In genomic region chr17:69404398-69404797, GRCh38 we compare ENCODE assay signal across 15 cellular contexts.
"Had no signal": no experiment of that assay in that cellular context is flagged by ENCODE, and none has a peak within 500 bp of the region (broad histone marks: within the 10 kb centered on the region; RNA-seq: fewer than 3 reads in every experiment).

No MANE protein-coding gene starts in this region.

- DNase-seq: activated CD4-positive, alpha-beta T cell treated with anti-CD3 and anti-CD28 coated beads, Interleukin-2, amount 10 ng/mL, durations not matched to agents 24 days and 14 days; activated CD8-positive, alpha-beta memory T cell treated with anti-CD3 and anti-CD28 coated beads for 24 hours; activated naive CD4-positive, alpha-beta T cell treated with anti-CD3 and anti-CD28 coated beads, Interleukin-2, amount 10 ng/mL, durations not matched to agents 7 days and 5 days; effector memory CD8-positive, alpha-beta T cell; foreskin melanocyte; heart left ventricle; naive B cell; right cardiac atrium; uterus had no signal

- H3K4me1 Mint-ChIP-seq: activated CD4-positive, alpha-beta T cell treated with anti-CD3 and anti-CD28 coated beads, Interleukin-2, amount 10 ng/mL, durations not matched to agents 24 days and 14 days; central memory CD8-positive, alpha-beta T cell; naive B cell; WTC11 had no signal

- H3K27ac ChIP-seq: heart left ventricle, parathyroid adenoma, uterus had no signal

- H3K9me3 Mint-ChIP-seq: activated CD4-positive, alpha-beta T cell treated with anti-CD3 and anti-CD28 coated beads, Interleukin-2, amount 10 ng/mL, durations not matched to agents 24 days and 14 days; activated naive CD4-positive, alpha-beta T cell treated with anti-CD3 and anti-CD28 coated beads, Interleukin-2, amount 10 ng/mL, durations not matched to agents 7 days and 5 days; dendritic cell treated with granulocyte-macrophage colony-stimulating factor and Interleukin-4, amounts not matched to agents 40 ng/mL and 50 ng/mL, for 4 days; effector memory CD8-positive, alpha-beta T cell had no signal

- H3K4me3 Mint-ChIP-seq: activated CD4-positive, alpha-beta T cell treated with anti-CD3 and anti-CD28 coated beads, Interleukin-2, amount 10 ng/mL, durations not matched to agents 24 days and 14 days; activated naive CD4-positive, alpha-beta T cell treated with anti-CD3 and anti-CD28 coated beads, Interleukin-2, amount 10 ng/mL, durations not matched to agents 7 days and 5 days; activated T-helper 17 cell treated with anti-CD3 and anti-CD28 coated beads, Interleukin-2, amount 50 U/mL, for 72 hours; central memory CD8-positive, alpha-beta T cell; dendritic cell treated with granulocyte-macrophage colony-stimulating factor and Interleukin-4, amounts not matched to agents 40 ng/mL and 50 ng/mL, for 4 days; effector memory CD8-positive, alpha-beta T cell; naive B cell; WTC11 had no signal

- H3K27ac Mint-ChIP-seq: activated CD4-positive, alpha-beta T cell treated with anti-CD3 and anti-CD28 coated beads, Interleukin-2, amount 10 ng/mL, durations not matched to agents 24 days and 14 days; activated naive CD4-positive, alpha-beta T cell treated with anti-CD3 and anti-CD28 coated beads, Interleukin-2, amount 10 ng/mL, durations not matched to agents 7 days and 5 days; activated T-helper 17 cell treated with anti-CD3 and anti-CD28 coated beads, Interleukin-2, amount 50 U/mL, for 72 hours; dendritic cell treated with granulocyte-macrophage colony-stimulating factor and Interleukin-4, amounts not matched to agents 40 ng/mL and 50 ng/mL, for 4 days; effector memory CD8-positive, alpha-beta T cell; naive B cell; WTC11 had no signal

- ATAC-seq: activated T-helper 17 cell treated with anti-CD3 and anti-CD28 coated beads, Interleukin-2, amount 50 U/mL, for 72 hours; effector memory CD8-positive, alpha-beta T cell; heart left ventricle; right cardiac atrium; WTC11 had no signal

- H3K4me3 ChIP-seq: heart left ventricle, smooth muscle cell, uterus had no signal

- H3K27me3 Mint-ChIP-seq: activated naive CD4-positive, alpha-beta T cell treated with anti-CD3 and anti-CD28 coated beads, Interleukin-2, amount 10 ng/mL, durations not matched to agents 7 days and 5 days; central memory CD8-positive, alpha-beta T cell had no signal

- H3K36me3 Mint-ChIP-seq: activated naive CD4-positive, alpha-beta T cell treated with anti-CD3 and anti-CD28 coated beads, Interleukin-2, amount 10 ng/mL, durations not matched to agents 7 days and 5 days had no signal
